In genomic region chr13:97223711-97224461, GRCh38 we compare ENCODE assay signal across 8 cellular contexts. TPM values are rescaled to one million over a fixed set of nuclear protein-coding genes. Genes with fewer than 3 reads are reported as not detected.
DNase-seq lines count a peak whose midpoint lies in the region; TF ChIP-seq lines count a peak whose summit lies in the region.

No MANE protein-coding gene starts in this region.

- H3K36me3 Mint-ChIP-seq in MCF 10A (ENCODE audit: insufficient read depth, unreplicated experiment) = peaks cover 7% of the 10 kb centered on the region

- intact Hi-C loops in MCF 10A (cut with micrococcal nuclease) = loop anchor here (1.0 to 5.0 kb wide), 6 partner anchors 32 to 588 kb away; no protein-coding TSS in a partner anchor

- TF ChIP-seq CTCF in HL-60 (IDR thresholded peaks at IDR 0.05; ENCODE audit: insufficient read depth, low read length) (no peak), MCF 10A (IDR thresholded peaks at IDR 0.05; ENCODE audit: unreplicated experiment) (no peak)

- CTCF ChIA-PET in MCF 10A (lab: Yijun Ruan, JAX) = interaction anchor here (0.6 to 10.1 kb wide), 45 partner anchors 10 to 1819 kb away, joined by 3 to 114 read pairs (median 4); no protein-coding TSS in a partner anchor

- peak overlapping the region; percentile 88 for H3K9ac ChIP-seq in skeletal muscle satellite cell (ENCODE audit: low read depth, low read length)

- H3K4me3 ChIP-seq in HL-60 (replicated peaks; ENCODE audit: insufficient read depth, low read length) = no peak overlapping the region
- H3K4me3 ChIP-seq in skeletal muscle satellite cell (ENCODE audit: low read length) = peak overlapping the region; percentile 76

- no peaks in the 10 kb centered on the region for H3K27me3 ChIP-seq in HL-60 (ENCODE audit: insufficient read depth, poor library complexity, severe bottlenecking)
- no peaks in the 10 kb centered on the region for H3K27me3 ChIP-seq in skeletal muscle satellite cell (ENCODE audit: control insufficient read depth, insufficient read depth, low read length)

- H3K4me2 ChIP-seq in skeletal muscle satellite cell (ENCODE audit: low read length) = peak overlapping the region; percentile 92

- peak overlapping the region; percentile 94 for H3K27ac Mint-ChIP-seq in MCF 10A (ENCODE audit: low read depth, unreplicated experiment)

- H3K9me3 ChIP-seq in skeletal muscle satellite cell (replicated peaks; ENCODE audit: low read length) = no peaks in the 10 kb centered on the region

- no TSS peak for BruUV-seq in MCF 10A (replicated peaks; lab: Mats Ljungman, UMichigan)

- H3K4me1 Mint-ChIP-seq in MCF 10A (ENCODE audit: insufficient read depth, unreplicated experiment) = peaks cover 33% of the 10 kb centered on the region

- no peaks in the 10 kb centered on the region for H3K36me3 ChIP-seq in skeletal muscle satellite cell (ENCODE audit: insufficient read depth, low read length)

- H3K27me3 Mint-ChIP-seq in MCF 10A (ENCODE audit: insufficient read depth, unreplicated experiment) = no peaks in the 10 kb centered on the region

- peak overlapping the region; percentile 91 for H3K4me3 Mint-ChIP-seq in MCF 10A (ENCODE audit: unreplicated experiment)

- H3K27ac ChIP-seq in HL-60 (replicated peaks) = peak overlapping the region; percentile 64

- H3K4me1 ChIP-seq in skeletal muscle satellite cell (ENCODE audit: control insufficient read depth, insufficient read depth, low read length) = peaks cover 34% of the 10 kb centered on the region

- no peaks in the 10 kb centered on the region for H3K9me3 Mint-ChIP-seq in MCF 10A (ENCODE audit: unreplicated experiment)

- POLR2A ChIA-PET in MCF 10A (lab: Yijun Ruan, JAX) = interaction anchor here (0.6 to 11.7 kb wide), 43 partner anchors 9 to 1841 kb away, joined by 3 to 423 read pairs (median 14); partner anchors contain the start of genes DNAJC3 and RAP2A

- peak; percentile 10 for DNase-seq in DMS153 (lab: John Stamatoyannopoulos, UW)
- DNase-seq in DMS153 treated with DMSO at 0.1 percent for 48 hours (lab: John Stamatoyannopoulos, UW; ENCODE audit: unreplicated experiment) = no peak
- DNase-seq in HL-60 (ENCODE audit: low read depth in 1 of 2, low spot score in 1 of 2) = peak in 1 of 2 experiments; percentile 79
- peak; percentile 85 for DNase-seq in RKO (ENCODE audit: low spot score)
- peak; percentile 89 for DNase-seq in MCF 10A (ENCODE audit: unreplicated experiment)
- DNase-seq in iris pigment epithelial cell (ENCODE audit: low read depth) = peak; percentile 96
- DNase-seq in NCI-H2227 treated with DMSO at 0.1 percent for 48 hours (lab: John Stamatoyannopoulos, UW) = no peak

RNA-seq across cellular contexts. Expression of gene MBNL2, which starts 1.8 kb away (rescaled TPM):
- total RNA-seq in MCF 10A (2022) = 74.3 and 85.8 TPM in 2 replicates
- 28.6 and 29.7 TPM in 2 replicates for total RNA-seq in skeletal muscle satellite cell (2012; rRNA removed)

Comparison
In these comparisons a context has a peak if more than half of its experiments do, and no peak if none do; other contexts are left out.
1. DNase-seq: peak in DMS153 (single experiment), RKO (single experiment), MCF 10A (single experiment) and iris pigment epithelial cell (single experiment); none in DMS153 treated with DMSO at 0.1 percent for 48 hours (single experiment) and NCI-H2227 treated with DMSO at 0.1 percent for 48 hours (single experiment).